In genomic region chr17:8153957-8154607, GRCh38 we compare ENCODE assay signal across 8 cellular contexts. TPM values are rescaled to one million over a fixed set of nuclear protein-coding genes. Genes with fewer than 3 reads are reported as not detected.
DNase-seq lines count a peak whose midpoint lies in the region; ATAC-seq, FAIRE-seq and TF ChIP-seq lines count a peak whose summit lies in the region.

No MANE protein-coding gene starts in this region.

- no peak; a peak in 1 of 4 replicates for TF ChIP-seq RAD21 in H1 (IDR thresholded peaks at IDR 0.05 in 1 of 2, conservative IDR thresholded peaks at IDR 0.05 in 1 of 2; ENCODE audit: low read depth in 2 of 2, low read length in 2 of 2)

- no peak overlapping the region for H3K4ac ChIP-seq in H1 (replicated peaks; ENCODE audit: insufficient read length, low read depth, low read length)

- H2AFZ ChIP-seq in H1 (ENCODE audit: low read length): no peak overlapping the region

- H4K8ac ChIP-seq in H1 (ENCODE audit: extremely low read depth, insufficient read depth, low read length): peak overlapping the region; percentile 83; the same call in 1 of the 2 replicates

- H3K4me3 ChIP-seq in H1 (ENCODE audit: extremely low read depth in 1 of 4, insufficient read depth in 2 of 4, low read depth in 3 of 4, low read length in 4 of 4): peak overlapping the region; percentile 22 to 76 (median 36); a peak in 7 of 8 replicates

- peak overlapping the region; percentile 20 for H4K91ac ChIP-seq in H1 (replicated peaks; ENCODE audit: insufficient read length, low read length)

- CTCF ChIA-PET in H1 (lab: Charles Lee; ENCODE audit: partially characterized antibody): interaction anchor here (0.6 to 10.3 kb wide), 4 partner anchors 11 to 294 kb away, joined by 3 to 133 read pairs (median 4); partner anchors contain the start of gene ALOXE3

- no peak for ATAC-seq in activated CD4-positive, CD25-positive, alpha-beta regulatory T cell treated with anti-CD3 and anti-CD28 coated beads, Interleukin-2, amount 50 U/mL, for 24 hours
- ATAC-seq in GM18520 (IDR thresholded peaks at IDR 0.05; ENCODE audit: unreplicated experiment): no peak

- H2AK5ac ChIP-seq in H1 (ENCODE audit: low read depth, low read length): peak overlapping the region; percentile 3; the same call in 1 of the 2 replicates

- H3K23me2 ChIP-seq in H1 (ENCODE audit: low read depth, low read length): peaks cover 21% of the 10 kb centered on the region

- H3K4me2 ChIP-seq in H1 (ENCODE audit: insufficient read depth in 1 of 2, low read depth in 2 of 2, low read length in 2 of 2): peak overlapping the region; percentile 96 to 100

- FAIRE-seq in H1 (lab: Jason Lieb, UNC): no peak

- no peak overlapping the region for H4K5ac ChIP-seq in H1 (ENCODE audit: insufficient read length, low read depth, low read length)

- H2BK120ac ChIP-seq in H1 (replicated peaks; ENCODE audit: low read depth, low read length): no peak overlapping the region

- H3K27ac ChIP-seq in H1 (ENCODE audit: low read depth, low read length): peak overlapping the region; percentile 84

- H3K79me2 ChIP-seq in H1 (ENCODE audit: control insufficient read depth in 1 of 2, insufficient read depth in 2 of 2, low read length in 2 of 2): peaks cover 0 to 5% of the 10 kb centered on the region in 2 experiments; a peak in 1 of 4 replicates

- no peak overlapping the region for H3K14ac ChIP-seq in H1 (ENCODE audit: insufficient read length)

- peaks cover 7% of the 10 kb centered on the region; the same call in 1 of the 2 replicates for H3K79me1 ChIP-seq in H1 (ENCODE audit: low read depth, low read length)

- peak; percentile 36 to 68 for TF ChIP-seq POLR2A in H1 (IDR thresholded peaks at IDR 0.05; ENCODE audit: control extremely low read depth in 1 of 2, low read depth in 2 of 2, low read length in 2 of 2)

- DNase-seq in activated CD4-positive, CD25-positive, alpha-beta regulatory T cell (lab: John Stamatoyannopoulos, UW): peak; percentile 64 to 75 (median 68)
- peak; percentile 46 to 61 for DNase-seq in NOMO-1 (lab: John Stamatoyannopoulos, UW; ENCODE audit: unreplicated experiment in 2 of 2)
- DNase-seq in activated CD8-positive, alpha-beta memory T cell treated with anti-CD3 and anti-CD28 coated beads, Interleukin-2, amount 50 U/mL, for 4 hours: peak; percentile 83
- peak; percentile 75 to 99 for DNase-seq in H1 (ENCODE audit: low read depth in 1 of 2, low spot score in 2 of 2)
- peak; percentile 97 for DNase-seq in medulla oblongata (ENCODE audit: extremely low spot score)
- DNase-seq in stimulated activated CD4-positive, alpha-beta T cell treated with anti-CD3 and anti-CD28 coated beads, Interleukin-4, amount 100 ng/mL, for 48 hours (ENCODE audit: low read depth in 2 of 2): peak; percentile 85 to 90

- H3K27me3 ChIP-seq in H1 (replicated peaks in 1 of 4; ENCODE audit: control insufficient read depth in 3 of 4, extremely low read depth in 1 of 4, insufficient read depth in 3 of 4, low read length in 3 of 4): no peaks in the 10 kb centered on the region

- peak overlapping the region; percentile 88 for H2BK15ac ChIP-seq in H1 (ENCODE audit: low read length)

- POLR2A ChIA-PET in H1 (lab: Charles Lee; ENCODE audit: partially characterized antibody): interaction anchor here (0.7 to 15.7 kb wide), 9 partner anchors 9 to 65 kb away, joined by 3 to 289 read pairs (median 5); partner anchors contain the start of genes ALOXE3, AURKB, HES7 and TMEM107

- no peak overlapping the region for H2BK20ac ChIP-seq in H1 (ENCODE audit: low read length)

- peak overlapping the region; percentile 38 for H3K18ac ChIP-seq in H1 (ENCODE audit: extremely low read depth, low read length)

- H3K9me3 ChIP-seq in H1 (ENCODE audit: insufficient read depth in 2 of 2, low read depth in 1 of 2, low read length in 1 of 2): no peaks in the 10 kb centered on the region

- TF ChIP-seq CTCF in H1 (IDR thresholded peaks at IDR 0.05; ENCODE audit: control extremely low read depth in 1 of 3, insufficient read depth in 1 of 3, low read depth in 1 of 3, low read length in 3 of 3): no peak

- peaks cover 12 to 33% (median 19%) of the 10 kb centered on the region in 4 experiments for H3K4me1 ChIP-seq in H1 (replicated peaks in 1 of 4; ENCODE audit: control insufficient read depth in 3 of 4, insufficient read depth in 4 of 4, low read length in 3 of 4)

- peak overlapping the region; percentile 68; the same call in 1 of the 2 replicates for H2BK5ac ChIP-seq in H1 (ENCODE audit: low read depth, low read length)

- H4K20me1 ChIP-seq in H1 (replicated peaks in 1 of 2; ENCODE audit: control insufficient read depth in 1 of 2, insufficient read depth in 2 of 2, low read length in 2 of 2): peaks cover 0 to 16% of the 10 kb centered on the region in 2 experiments

- peaks cover 5 to 9% (median 7%) of the 10 kb centered on the region in 4 experiments; a peak in 6 of 8 replicates for H3K36me3 ChIP-seq in H1 (ENCODE audit: control insufficient read depth in 2 of 4, insufficient read depth in 4 of 4, low read length in 3 of 4)

- H3K56ac ChIP-seq in H1 (replicated peaks; ENCODE audit: insufficient read length, low read depth, low read length): no peak overlapping the region

- peak overlapping the region; percentile 91 for H2BK12ac ChIP-seq in H1 (ENCODE audit: low read depth, low read length)

- H3K23ac ChIP-seq in H1 (ENCODE audit: insufficient read length): no peak overlapping the region

- H3K9ac ChIP-seq in H1 (replicated peaks in 1 of 4; ENCODE audit: extremely low read depth in 1 of 4, low read depth in 3 of 4, low read length in 3 of 4): peak overlapping the region in 3 of 4 experiments; percentile 22 to 51 (median 48); a peak in 5 of 7 replicates

- TF ChIP-seq EP300 in H1 (IDR thresholded peaks at IDR 0.05; ENCODE audit: borderline replicate concordance in 1 of 2, low read depth in 2 of 2, low read length in 2 of 2): peak in 1 of 2 experiments; percentile 12; a peak in 1 of 3 replicates

- 12% methylated on average over 16 of the region's 22 CpGs; no CpG with 5 or more reads in 1 of the 2 experiments for WGBS in H1 (ENCODE audit: extremely low coverage in 1 of 2, insufficient coverage in 1 of 2, insufficient read length in 1 of 2, insufficient replicate concordance in 2 of 2, low coverage in 1 of 2, low lambda C conversion rate in 2 of 2, missing lambda C conversion rate in 1 of 2), 2 experiments

TF ChIP-seq in H1, 55 proteins besides CTCF, POLR2A, EP300 and RAD21 (continues in another document):
- no peak for TF ChIP-seq SRF (IDR thresholded peaks at IDR 0.05; ENCODE audit: low read depth, low read length)

RNA-seq across cellular contexts. Expression of gene PER1, which starts 1.9 kb away (rescaled TPM):
- total RNA-seq in H1 (2021; fragmentation: NEBNext Ultra II Directional; extraction: Animal tissue kit (Norgen Biotek cat#: 25700)): 38.0 and 39.9 TPM in 2 replicates
- 9.6 and 17.3 TPM in 2 replicates for polyA plus RNA-seq in H1 (2011; rRNA removed)
- polyA plus RNA-seq in H1 (2011; cell fraction: cytosol; rRNA removed): 5.5 TPM
- polyA plus RNA-seq in H1 (2011; cell fraction: nucleus; rRNA removed): 50.0 TPM
- polyA plus RNA-seq in H1 (2012, experiment 1 of 2): 17.3 to 26.6 TPM (median 24.0 TPM) in 4 replicates
- 19.6 TPM for polyA plus RNA-seq in H1 (2012, experiment 2 of 2)
- 14.4 TPM for polyA plus RNA-seq in H1 (2013, experiment 1 of 2)
- 14.0 TPM for polyA plus RNA-seq in H1 (2013, experiment 2 of 2)
- 17.2 and 17.7 TPM in 2 replicates for polyA minus RNA-seq in H1 (2011; rRNA and poly(A)+ RNA removed)
- polyA minus RNA-seq in H1 (2011; cell fraction: cytosol; rRNA and poly(A)+ RNA removed): 17.4 TPM
- 26.4 TPM for polyA minus RNA-seq in H1 (2011; cell fraction: nucleus; rRNA and poly(A)+ RNA removed)

RNA-seq across cellular contexts. Expression of gene VAMP2, which starts 8.7 kb away (rescaled TPM):
- total RNA-seq in H1 (2021; fragmentation: NEBNext Ultra II Directional; extraction: Animal tissue kit (Norgen Biotek cat#: 25700)): 19.0 and 20.5 TPM in 2 replicates
- 19.3 and 25.2 TPM in 2 replicates for polyA plus RNA-seq in H1 (2011; rRNA removed)
- 20.4 TPM for polyA plus RNA-seq in H1 (2011; cell fraction: cytosol; rRNA removed)
- 33.7 TPM for polyA plus RNA-seq in H1 (2011; cell fraction: nucleus; rRNA removed)
- 26.5 to 28.0 TPM (median 26.9 TPM) in 4 replicates for polyA plus RNA-seq in H1 (2012, experiment 1 of 2)
- polyA plus RNA-seq in H1 (2012, experiment 2 of 2): 28.6 TPM
- polyA plus RNA-seq in H1 (2013, experiment 1 of 2): 27.3 TPM
- polyA plus RNA-seq in H1 (2013, experiment 2 of 2): 25.2 TPM
- polyA minus RNA-seq in H1 (2011; rRNA and poly(A)+ RNA removed): 5.5 and 6.8 TPM in 2 replicates
- 5.7 TPM for polyA minus RNA-seq in H1 (2011; cell fraction: cytosol; rRNA and poly(A)+ RNA removed)
- 16.5 TPM for polyA minus RNA-seq in H1 (2011; cell fraction: nucleus; rRNA and poly(A)+ RNA removed)

RNA-seq across cellular contexts. Expression of gene TMEM107, which starts 22.1 kb away (rescaled TPM):
- total RNA-seq in H1 (2021; fragmentation: NEBNext Ultra II Directional; extraction: Animal tissue kit (Norgen Biotek cat#: 25700)): 17.3 and 17.9 TPM in 2 replicates
- 21.4 and 21.5 TPM in 2 replicates for polyA plus RNA-seq in H1 (2011; rRNA removed)
- polyA plus RNA-seq in H1 (2011; cell fraction: cytosol; rRNA removed): 16.0 TPM
- polyA plus RNA-seq in H1 (2011; cell fraction: nucleus; rRNA removed): 16.9 TPM
- 8.9 to 12.0 TPM (median 9.6 TPM) in 4 replicates for polyA plus RNA-seq in H1 (2012, experiment 1 of 2)
- polyA plus RNA-seq in H1 (2012, experiment 2 of 2): 8.0 TPM
- 9.6 TPM for polyA plus RNA-seq in H1 (2013, experiment 1 of 2)
- 10.3 TPM for polyA plus RNA-seq in H1 (2013, experiment 2 of 2)
- 37.4 and 44.0 TPM in 2 replicates for polyA minus RNA-seq in H1 (2011; rRNA and poly(A)+ RNA removed)
- 34.1 TPM for polyA minus RNA-seq in H1 (2011; cell fraction: cytosol; rRNA and poly(A)+ RNA removed)
- 181 TPM for polyA minus RNA-seq in H1 (2011; cell fraction: nucleus; rRNA and poly(A)+ RNA removed)

RNA-seq across cellular contexts. Expression of gene HES7, which starts 30.2 kb away (rescaled TPM):
- total RNA-seq in H1 (2021; fragmentation: NEBNext Ultra II Directional; extraction: Animal tissue kit (Norgen Biotek cat#: 25700)): 0.32 and 0.69 TPM in 2 replicates
- polyA plus RNA-seq in H1 (2011; rRNA removed): 0.20 and 0.55 TPM in 2 replicates
- polyA plus RNA-seq in H1 (2011; cell fraction: cytosol; rRNA removed): 0.30 TPM
- polyA plus RNA-seq in H1 (2011; cell fraction: nucleus; rRNA removed): 1.2 TPM
- polyA plus RNA-seq in H1 (2012, experiment 1 of 2): 0.23 to 0.66 TPM (median 0.48 TPM) in 4 replicates
- polyA plus RNA-seq in H1 (2012, experiment 2 of 2): 0.22 TPM
- 0.41 TPM for polyA plus RNA-seq in H1 (2013, experiment 1 of 2)
- polyA plus RNA-seq in H1 (2013, experiment 2 of 2): 0.15 TPM
- polyA minus RNA-seq in H1 (2011; rRNA and poly(A)+ RNA removed): 0.09 TPM in 1 of 2 replicates, not detected in the other
- polyA minus RNA-seq in H1 (2011; cell fraction: cytosol; rRNA and poly(A)+ RNA removed): not detected
- polyA minus RNA-seq in H1 (2011; cell fraction: nucleus; rRNA and poly(A)+ RNA removed): not detected

RNA-seq across cellular contexts. Expression of gene ALOXE3, which starts 35.8 kb away (rescaled TPM):
- total RNA-seq in H1 (2021; fragmentation: NEBNext Ultra II Directional; extraction: Animal tissue kit (Norgen Biotek cat#: 25700)): not detected in 2 replicates
- 0.26 and 0.55 TPM in 2 replicates for polyA plus RNA-seq in H1 (2011; rRNA removed)
- polyA plus RNA-seq in H1 (2011; cell fraction: cytosol; rRNA removed): 0.17 TPM
- 0.40 TPM for polyA plus RNA-seq in H1 (2011; cell fraction: nucleus; rRNA removed)
- 0.17 to 0.50 TPM (median 0.31 TPM) in 4 replicates for polyA plus RNA-seq in H1 (2012, experiment 1 of 2)
- 0.16 TPM for polyA plus RNA-seq in H1 (2012, experiment 2 of 2)
- polyA plus RNA-seq in H1 (2013, experiment 1 of 2): 0.34 TPM
- polyA plus RNA-seq in H1 (2013, experiment 2 of 2): 0.07 TPM
- 0.09 and 0.27 TPM in 2 replicates for polyA minus RNA-seq in H1 (2011; rRNA and poly(A)+ RNA removed)
- polyA minus RNA-seq in H1 (2011; cell fraction: cytosol; rRNA and poly(A)+ RNA removed): not detected
- not detected for polyA minus RNA-seq in H1 (2011; cell fraction: nucleus; rRNA and poly(A)+ RNA removed)
